In the genomic region with DNA sequence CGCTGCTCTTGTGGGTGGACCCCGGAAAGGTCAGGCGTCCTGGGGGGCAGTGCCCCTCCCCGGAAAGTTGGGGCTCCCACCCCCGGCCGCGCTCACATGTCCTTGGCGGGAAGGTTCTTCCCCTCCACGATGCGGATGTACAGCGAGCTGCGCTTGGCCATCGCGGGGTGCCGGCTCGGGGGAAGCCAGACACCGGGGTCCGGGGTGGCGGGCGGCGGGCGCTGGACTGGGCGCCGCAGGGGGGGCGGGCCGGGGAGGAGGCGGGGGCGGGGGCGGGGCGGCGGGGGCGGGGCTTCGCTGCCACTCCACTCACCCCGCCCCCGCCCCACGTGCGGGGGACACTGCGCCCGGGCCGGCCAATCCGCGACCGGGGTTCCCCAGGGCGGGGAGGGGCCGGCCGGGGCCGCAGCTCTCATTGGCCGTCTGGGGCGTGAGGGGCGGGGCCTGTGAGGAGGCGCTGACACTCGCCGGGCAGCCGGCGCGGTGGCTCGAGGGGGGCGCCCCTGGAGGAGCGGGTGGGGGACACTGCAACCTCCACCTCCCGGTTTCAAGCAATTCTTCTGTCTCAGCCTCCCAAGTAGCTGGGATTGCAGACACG, we compare ENCODE assay signal across 8 cellular contexts. TPM values are rescaled to one million over a fixed set of nuclear protein-coding genes. Genes with fewer than 3 reads are reported as not detected.
DNase-seq lines count a peak whose midpoint lies in the region; ATAC-seq and TF ChIP-seq lines count a peak whose summit lies in the region.
"Not testable (repeated sequence)": the region's sequence is repeated elsewhere in the genome, so short reads cannot be mapped to it uniquely, and the experiment has no call there.

TSS of gene RASA4B (minus strand) at position 228 of the 598 bp plus-strand sequence. CDS start at position 161, 67 bp downstream.

- H3K9me3 Mint-ChIP-seq in activated naive CD4-positive, alpha-beta T cell treated with anti-CD3 and anti-CD28 coated beads for 36 hours = not testable (repeated sequence)

- H3K9me3 ChIP-seq in RWPE2 (ENCODE audit: severe bottlenecking); mucosa of descending colon; tibial artery: not testable (repeated sequence)

- H3K4me3 Mint-ChIP-seq in activated naive CD4-positive, alpha-beta T cell treated with anti-CD3 and anti-CD28 coated beads for 36 hours = not testable (repeated sequence)

- H3K36me3 ChIP-seq in RWPE2 (ENCODE audit: low read depth); mucosa of descending colon (ENCODE audit: low read depth); tibial artery: not testable (repeated sequence)

- H3K36me3 Mint-ChIP-seq in activated naive CD4-positive, alpha-beta T cell treated with anti-CD3 and anti-CD28 coated beads for 36 hours (ENCODE audit: low read depth) = not testable (repeated sequence)

- DNase-seq in RWPE2 (ENCODE audit: low spot score) = peak; percentile 5
- not testable (repeated sequence) for DNase-seq in activated naive CD4-positive, alpha-beta T cell treated with anti-CD3 and anti-CD28 coated beads for 36 hours; tibial artery
- DNase-seq in globus pallidus (ENCODE audit: low spot score) = peak; percentile 20
- peak in 2 of 3 donors; percentile 8 to 49 for DNase-seq in mucosa of descending colon

- H3K27ac Mint-ChIP-seq in activated naive CD4-positive, alpha-beta T cell treated with anti-CD3 and anti-CD28 coated beads for 36 hours = not testable (repeated sequence)

- H3K27me3 ChIP-seq in RWPE2 (ENCODE audit: insufficient read depth, poor library complexity, severe bottlenecking); tibial artery: not testable (repeated sequence)

- not testable (repeated sequence) for H3K4me1 ChIP-seq in RWPE2 (ENCODE audit: insufficient read depth, poor library complexity, severe bottlenecking); mucosa of descending colon (ENCODE audit: low read depth); tibial artery

- intact Hi-C loops in activated naive CD4-positive, alpha-beta T cell treated with anti-CD3 and anti-CD28 coated beads for 36 hours (cut with micrococcal nuclease); mucosa of descending colon (cut with DNase I, micrococcal nuclease); tibial artery (cut with DNase I; ENCODE audit: low total_unique reads): not testable (repeated sequence)

- H3K27ac ChIP-seq in RWPE2 (ENCODE audit: poor library complexity, severe bottlenecking); tibial artery: not testable (repeated sequence)

- TF ChIP-seq CTCF in RWPE2 (IDR thresholded peaks at IDR 0.05; ENCODE audit: poor library complexity, severe bottlenecking); mucosa of descending colon (IDR thresholded peaks at IDR 0.05); tibial artery (IDR thresholded peaks at IDR 0.05): not testable (repeated sequence)

- H3K4me1 Mint-ChIP-seq in activated naive CD4-positive, alpha-beta T cell treated with anti-CD3 and anti-CD28 coated beads for 36 hours (ENCODE audit: low read depth) = not testable (repeated sequence)

- not testable (repeated sequence) for H3K4me3 ChIP-seq in RWPE2 (ENCODE audit: severe bottlenecking); mucosa of descending colon
- H3K4me3 ChIP-seq in tibial artery = peak within 1 kb of the TSS; percentile 25 to 39

- TF ChIP-seq POLR2A in GM18505 (IDR thresholded peaks at IDR 0.05; ENCODE audit: borderline replicate concordance, extremely low read depth, insufficient read depth, insufficient read length) = not testable (repeated sequence)

- H3K27me3 Mint-ChIP-seq in activated naive CD4-positive, alpha-beta T cell treated with anti-CD3 and anti-CD28 coated beads for 36 hours (ENCODE audit: low read depth) = not testable (repeated sequence)

- CTCF ChIA-PET in activated naive CD4-positive, alpha-beta T cell treated with anti-CD3 and anti-CD28 coated beads for 36 hours (lab: Charles Lee) = not testable (repeated sequence)

- ATAC-seq in GM18505 (IDR thresholded peaks at IDR 0.05; ENCODE audit: unreplicated experiment) (peak; percentile 79), GM21529 (IDR thresholded peaks at IDR 0.05; ENCODE audit: unreplicated experiment) (peak; percentile 63), HG03097 (IDR thresholded peaks at IDR 0.05; ENCODE audit: low FRiP score, unreplicated experiment) (peak; percentile 62), RWPE2 (ENCODE audit: low read depth) (peak; percentile 93), mucosa of descending colon (peak; percentile 97)

RNA-seq across cellular contexts. Expression of gene RASA4B, which starts in this region (rescaled TPM):
- 10 to 100 TPM; 16.2 to 17.4 TPM for total RNA-seq in activated naive CD4-positive, alpha-beta T cell treated with anti-CD3 and anti-CD28 coated beads for 36 hours
- 10 to 100 TPM in 2 of 3 donors, 1 to 10 TPM in 1; 8.0 to 30.8 (median 12.2) TPM for total RNA-seq in mucosa of descending colon
